Comparison of ENCODE assay signal across 1 cellular context in the genomic region with DNA sequence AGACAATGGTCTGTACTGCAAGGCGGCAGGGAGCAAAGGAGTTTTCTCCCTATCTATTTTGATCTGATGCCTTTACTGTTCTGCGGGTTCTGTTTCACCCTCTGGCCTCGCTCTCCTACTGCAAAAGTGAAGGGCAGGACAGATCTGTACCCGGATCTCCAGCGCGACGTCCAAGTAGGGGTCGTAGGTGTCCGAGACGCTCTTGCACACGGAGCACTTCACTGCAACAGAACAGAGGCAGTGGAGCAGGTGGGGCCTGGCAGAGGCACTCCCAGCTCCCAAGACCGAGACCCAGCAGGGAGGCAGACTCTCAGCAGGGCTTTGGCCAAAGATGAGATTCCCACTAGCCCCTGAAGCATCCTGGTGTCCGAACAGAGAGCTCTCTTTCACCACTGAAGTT.
TF ChIP-seq lines count a peak whose summit lies in the region.

No MANE protein-coding gene starts in this region.

TF ChIP-seq in IMR-90, 13 proteins besides CTCF, POLR2A, EP300 and RAD21:
- TF ChIP-seq MXI1 (IDR thresholded peaks at IDR 0.05; ENCODE audit: borderline replicate concordance, low read depth, low read length) (no peak), SMC3 (IDR thresholded peaks at IDR 0.05; ENCODE audit: low read depth, low read length) (no peak), RFX5 (IDR thresholded peaks at IDR 0.05; ENCODE audit: low read depth, low read length) (no peak), MAFK (IDR thresholded peaks at IDR 0.05; ENCODE audit: low read depth, low read length) (no peak), BHLHE40 (IDR thresholded peaks at IDR 0.05; ENCODE audit: low read depth, low read length) (no peak), RCOR1 (IDR thresholded peaks at IDR 0.05; ENCODE audit: insufficient replicate concordance, low read length) (no peak), CEBPB (IDR thresholded peaks at IDR 0.05; ENCODE audit: low read depth, low read length) (no peak), MAZ (IDR thresholded peaks at IDR 0.05; ENCODE audit: borderline replicate concordance, low read depth, low read length) (no peak), ELK1 (IDR thresholded peaks at IDR 0.05; ENCODE audit: borderline replicate concordance, low read depth, low read length) (no peak), USF2 (IDR thresholded peaks at IDR 0.05; ENCODE audit: low read depth, low read length) (no peak), CHD1 (IDR thresholded peaks at IDR 0.05; ENCODE audit: low read depth, low read length) (no peak), NFE2L2 (IDR thresholded peaks at IDR 0.05; ENCODE audit: low read depth, low read length) (no peak)
